In the genomic region with DNA sequence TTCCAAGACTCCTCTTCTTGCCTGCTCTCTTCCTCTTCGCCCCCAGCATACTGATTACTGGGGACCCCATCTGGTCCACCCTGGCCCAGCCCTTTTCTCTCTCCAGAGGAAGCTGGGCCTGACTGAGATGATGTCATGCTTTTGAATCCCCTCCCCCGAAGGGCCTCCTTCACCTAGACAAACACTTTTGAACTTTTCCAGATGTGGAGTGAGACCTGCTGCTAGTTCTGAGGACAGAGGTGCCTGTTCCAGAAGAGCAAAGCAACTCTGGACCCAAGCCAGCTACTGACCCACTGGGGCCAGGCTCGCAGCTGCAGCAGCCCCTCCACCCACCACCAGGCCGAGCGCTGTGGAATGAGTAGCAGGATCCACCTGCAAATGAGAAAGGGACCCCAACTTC, we compare ENCODE assay signal across 15 cellular contexts. TPM values are rescaled to one million over a fixed set of nuclear protein-coding genes. Genes with fewer than 3 reads are reported as not detected.
"Had no signal": no experiment of that assay in that cellular context is flagged by ENCODE, and none has a peak within 500 bp of the region (broad histone marks: within the 10 kb centered on the region; RNA-seq: fewer than 3 reads in every experiment).

No MANE protein-coding gene starts in this region.

- ATAC-seq: foreskin keratinocyte; naive thymus-derived CD4-positive, alpha-beta T cell had no signal

- DNase-seq: activated B cell treated with CpG ODN at 0.5 μM for 24 hours; activated CD4-positive, alpha-beta T cell treated with anti-CD3 and anti-CD28 coated beads, Interleukin-2, amount 10 ng/mL, durations not matched to agents 24 days and 14 days; activated CD8-positive, alpha-beta memory T cell treated with anti-CD3 and anti-CD28 coated beads for 24 hours; activated gamma-delta T cell treated with Interleukin-2 at 50 U/mL for 16 hours; activated naive CD8-positive, alpha-beta T cell treated with anti-CD3 and anti-CD28 coated beads for 36 hours; amygdala; cortex of kidney; effector CD8-positive, alpha-beta T cell; foreskin keratinocyte; naive thymus-derived CD4-positive, alpha-beta T cell; retina; SW 1271 had no signal

- FAIRE-seq: islet of Langerhans, TTC549 had no signal

- H3K4me2 ChIP-seq: smooth muscle cell had no signal

- H3K4me3 ChIP-seq: smooth muscle cell had no signal

- H3K27ac ChIP-seq: foreskin keratinocyte had no signal

- H3K27me3 ChIP-seq: foreskin keratinocyte had no signal

- H3K4me1 ChIP-seq: foreskin keratinocyte had no signal

RNA-seq across cellular contexts. Expression of a gene that starts 8.4 kb away (rescaled TPM):
- total RNA-seq: activated B cell treated with CpG ODN at 0.5 μM for 24 hours; activated CD4-positive, alpha-beta T cell treated with anti-CD3 and anti-CD28 coated beads, Interleukin-2, amount 10 ng/mL, durations not matched to agents 24 days and 14 days; smooth muscle cell had no signal
- polyA plus RNA-seq: naive thymus-derived CD4-positive, alpha-beta T cell; smooth muscle cell had no signal
